1 cellular context compared by ENCODE assay signal in the genomic region with DNA sequence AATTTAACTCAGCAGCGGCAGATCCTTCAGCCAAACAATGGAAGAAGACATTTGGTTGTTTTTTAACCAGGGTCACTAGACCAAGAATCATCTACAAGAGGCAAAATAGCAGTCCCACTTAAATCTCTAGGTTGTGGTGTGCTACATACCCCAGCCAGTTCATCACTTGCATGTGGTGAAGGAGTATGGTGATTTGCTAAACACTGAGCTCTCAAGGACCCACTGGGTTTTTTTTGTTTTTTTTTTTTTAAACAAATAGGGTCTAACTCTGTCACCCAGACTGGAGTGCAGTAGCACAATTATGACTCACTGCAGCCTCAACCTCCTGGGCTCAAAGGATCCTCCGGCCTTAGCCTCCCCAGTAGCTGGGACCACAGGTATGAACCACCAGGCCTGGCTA.
TF ChIP-seq lines count a peak whose summit lies in the region.

No MANE protein-coding gene starts in this region.

TF ChIP-seq in IMR-90, 13 proteins besides CTCF, POLR2A, EP300 and RAD21 (continued from another document):
- TF ChIP-seq MAFK (IDR thresholded peaks at IDR 0.05; ENCODE audit: low read depth, low read length) (no peak), RCOR1 (IDR thresholded peaks at IDR 0.05; ENCODE audit: insufficient replicate concordance, low read length) (no peak), CEBPB (IDR thresholded peaks at IDR 0.05; ENCODE audit: low read depth, low read length) (no peak)
